Comparison of ENCODE assay signal across 13 cellular contexts in the genomic region with DNA sequence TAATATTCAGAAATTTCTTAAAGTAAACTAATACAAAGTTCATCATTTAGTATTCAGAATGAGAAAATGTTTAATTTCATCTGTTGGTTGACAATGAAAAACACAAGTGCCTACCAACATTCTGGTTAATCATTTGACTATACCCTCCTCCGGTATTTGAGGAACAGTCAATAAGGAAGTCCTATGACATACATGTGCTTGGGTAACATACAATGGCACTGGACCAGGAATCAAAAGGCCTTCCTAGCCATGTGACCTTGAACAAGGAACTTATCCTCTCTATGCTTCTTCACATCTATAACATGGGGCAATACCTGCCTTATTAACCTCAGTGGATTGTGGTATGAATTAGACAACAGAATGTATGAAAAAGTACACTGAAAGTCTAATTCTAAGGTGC.
"Had no signal": no experiment of that assay in that cellular context is flagged by ENCODE, and none has a peak within 500 bp of the region (broad histone marks: within the 10 kb centered on the region; RNA-seq: fewer than 3 reads in every experiment).

No MANE protein-coding gene starts in this region.

- H3K9me3 ChIP-seq: thoracic aorta had no signal

- ATAC-seq: activated CD4-positive, CD25-positive, alpha-beta regulatory T cell treated with anti-CD3 and anti-CD28 coated beads, Interleukin-2, amount 50 U/mL, for 24 hours; stimulated activated effector memory CD8-positive, alpha-beta T cell treated with anti-CD3 and anti-CD28 coated beads, Interleukin-12 subunit alpha, Interleukin-12 subunit beta, amount 100 ng/mL, for 72 hours; T-cell had no signal

- H3K27ac ChIP-seq: thoracic aorta had no signal

- H3K4me3 ChIP-seq: thoracic aorta had no signal

- DNase-seq: activated naive CD4-positive, alpha-beta T cell; aorta; effector memory CD4-positive, alpha-beta T cell; foreskin melanocyte; head of caudate nucleus; mammary epithelial cell; occipital lobe; stimulated activated CD4-positive, alpha-beta T cell treated with anti-CD3 and anti-CD28 coated beads, Interleukin-12 subunit alpha, Interleukin-12 subunit beta, amount 100 ng/mL, for 4 hours; T-cell; T-helper 9 cell had no signal
